In the genomic region with DNA sequence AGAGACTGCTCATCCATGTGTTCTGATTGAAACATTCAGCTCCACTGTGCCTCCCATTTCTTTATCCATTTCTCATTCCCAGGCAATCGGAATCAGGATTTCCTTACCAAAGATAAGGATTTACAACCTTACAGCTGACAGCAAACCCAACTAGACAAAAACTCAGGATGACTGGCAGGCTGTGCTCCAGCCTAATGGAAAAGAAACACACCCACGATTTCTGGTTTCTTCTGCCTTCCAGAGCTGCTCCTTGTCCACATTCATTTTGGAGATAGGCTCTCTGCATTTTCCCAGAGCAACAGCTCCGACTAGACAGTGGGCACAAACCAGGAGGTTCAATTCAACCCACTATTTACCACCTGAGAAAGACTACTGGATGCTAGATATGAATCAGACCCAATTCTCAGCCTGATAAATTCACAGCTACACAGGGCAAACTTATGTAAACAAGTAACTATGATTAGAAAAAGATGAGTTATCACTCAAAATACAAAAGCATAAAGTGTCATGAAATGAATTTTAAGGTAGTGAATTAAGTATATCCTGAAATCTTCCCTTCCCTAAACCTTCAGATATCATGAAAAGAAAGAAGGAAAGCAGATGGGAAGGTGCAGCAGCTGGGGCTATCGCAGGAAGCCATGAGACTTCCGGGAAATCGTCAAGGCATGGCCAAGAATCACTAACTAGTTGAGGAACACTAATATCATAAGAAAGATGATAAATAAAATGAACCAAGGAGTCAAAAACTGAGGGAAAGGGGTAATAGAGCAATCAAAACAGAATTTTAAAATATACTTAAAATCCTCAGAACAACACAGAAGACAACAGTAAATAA, we compare ENCODE assay signal across 24 cellular contexts. TPM values are rescaled to one million over a fixed set of nuclear protein-coding genes. Genes with fewer than 3 reads are reported as not detected.
DNase-seq lines count a peak whose midpoint lies in the region; ATAC-seq and TF ChIP-seq lines count a peak whose summit lies in the region.
"Had no signal": no experiment of that assay in that cellular context is flagged by ENCODE, and none has a peak within 500 bp of the region (broad histone marks: within the 10 kb centered on the region; RNA-seq: fewer than 3 reads in every experiment).

No MANE protein-coding gene starts in this region.

- peak overlapping the region; percentile 7 for H3K27ac ChIP-seq in left ventricle myocardium inferior (replicated peaks)
- peak overlapping the region; percentile 3 for H3K27ac ChIP-seq in caudate nucleus (ENCODE audit: low read depth, low read length)
- H3K27ac ChIP-seq: coronary artery, parathyroid adenoma, right lobe of liver, WERI-Rb-1 had no signal

- no peaks in the 10 kb centered on the region for H3K4me1 ChIP-seq in left ventricle myocardium inferior
- H3K4me1 ChIP-seq: parathyroid adenoma, right lobe of liver had no signal

- in situ Hi-C loops in G401 (cut with HindIII; ENCODE audit: low sequenced_read_pairs) = no loop called here

- DNase-seq in left ventricle myocardium inferior (no peak), left cardiac atrium (no peak), G401 (ENCODE audit: low spot score) (peak; percentile 14), caudate nucleus (lab: John Stamatoyannopoulos, UW) (peak in 2 of 61 donors; percentile 5 to 18), occipital lobe (lab: John Stamatoyannopoulos, UW) (no peak), NCI-H524 treated with DMSO at 0.1 percent for 48 hours (lab: John Stamatoyannopoulos, UW) (no peak)
- DNase-seq in stimulated activated effector memory CD8-positive, alpha-beta T cell treated with anti-CD3 and anti-CD28 coated beads, Interleukin-12 subunit alpha, Interleukin-12 subunit beta, amount 100 ng/mL, for 72 hours (ENCODE audit: low spot score in 2 of 2) = no peak
- DNase-seq: activated CD4-positive, alpha-beta memory T cell treated with anti-CD3 and anti-CD28 coated beads, Interleukin-2, amount 10 ng/mL, durations not matched to agents 7 days and 5 days; activated T-cell treated with anti-CD3 and anti-CD28 coated beads, Interleukin-2, amount 50 U/mL, for 48 hours; glutamatergic neuron; kidney glomerular epithelial cell; mesenchymal stem cell; NCI-H187; NCI-H69; right lobe of liver; RPMI8226; SK-N-SH; stimulated activated CD8-positive, alpha-beta memory T cell treated with anti-CD3 and anti-CD28 coated beads, Interleukin-4, amount 100 ng/mL, for 48 hours; WERI-Rb-1 had no signal

- peaks cover 98% of the 10 kb centered on the region for H3K36me3 ChIP-seq in left ventricle myocardium inferior

- H3K9me3 Mint-ChIP-seq in stimulated activated effector memory CD8-positive, alpha-beta T cell treated with anti-CD3 and anti-CD28 coated beads, Interleukin-12 subunit alpha, Interleukin-12 subunit beta, amount 100 ng/mL, for 72 hours = no peaks in the 10 kb centered on the region
- H3K9me3 Mint-ChIP-seq: activated CD4-positive, alpha-beta memory T cell treated with anti-CD3 and anti-CD28 coated beads, Interleukin-2, amount 10 ng/mL, durations not matched to agents 7 days and 5 days; brain had no signal

- H3K4me3 Mint-ChIP-seq in stimulated activated effector memory CD8-positive, alpha-beta T cell treated with anti-CD3 and anti-CD28 coated beads, Interleukin-12 subunit alpha, Interleukin-12 subunit beta, amount 100 ng/mL, for 72 hours = peak overlapping the region; percentile 3
- H3K4me3 Mint-ChIP-seq: activated CD4-positive, alpha-beta memory T cell treated with anti-CD3 and anti-CD28 coated beads, Interleukin-2, amount 10 ng/mL, durations not matched to agents 7 days and 5 days; brain had no signal

- H3K36me3 Mint-ChIP-seq in stimulated activated effector memory CD8-positive, alpha-beta T cell treated with anti-CD3 and anti-CD28 coated beads, Interleukin-12 subunit alpha, Interleukin-12 subunit beta, amount 100 ng/mL, for 72 hours = peaks cover 100% of the 10 kb centered on the region

- H3K27ac Mint-ChIP-seq in stimulated activated effector memory CD8-positive, alpha-beta T cell treated with anti-CD3 and anti-CD28 coated beads, Interleukin-12 subunit alpha, Interleukin-12 subunit beta, amount 100 ng/mL, for 72 hours = peak overlapping the region; percentile 60

- H3K9me3 ChIP-seq in left ventricle myocardium inferior (replicated peaks) = no peaks in the 10 kb centered on the region
- H3K9me3 ChIP-seq: right lobe of liver, SK-N-SH had no signal

- no peak overlapping the region for H3K4me3 ChIP-seq in left ventricle myocardium inferior
- H3K4me3 ChIP-seq: coronary artery, right lobe of liver had no signal

- H3K4me1 Mint-ChIP-seq in stimulated activated effector memory CD8-positive, alpha-beta T cell treated with anti-CD3 and anti-CD28 coated beads, Interleukin-12 subunit alpha, Interleukin-12 subunit beta, amount 100 ng/mL, for 72 hours = peaks cover 21% of the 10 kb centered on the region
- H3K4me1 Mint-ChIP-seq: brain had no signal

- no peak for ATAC-seq in left cardiac atrium
- peak; percentile 58 for ATAC-seq in stimulated activated effector memory CD8-positive, alpha-beta T cell treated with anti-CD3 and anti-CD28 coated beads, Interleukin-12 subunit alpha, Interleukin-12 subunit beta, amount 100 ng/mL, for 72 hours
- ATAC-seq in GM19452 (IDR thresholded peaks at IDR 0.05; ENCODE audit: unreplicated experiment) = no peak
- ATAC-seq: right lobe of liver had no signal

- intact Hi-C loops in left ventricle myocardium inferior (cut with micrococcal nuclease) (no loop called here), left cardiac atrium (cut with DNase I) (no loop called here)

- no peaks in the 10 kb centered on the region for H3K27me3 ChIP-seq in left ventricle myocardium inferior (ENCODE audit: low read depth)
- H3K27me3 ChIP-seq: right lobe of liver had no signal

- TF ChIP-seq CTCF in left ventricle myocardium inferior (IDR thresholded peaks at IDR 0.05; ENCODE audit: borderline replicate concordance) = no peak

RNA-seq across cellular contexts. Expression of gene CLEC18B, which starts 44.8 kb away (rescaled TPM):
- 0.30 TPM for total RNA-seq in left ventricle myocardium inferior
- under 1 TPM; 0.38 to 0.55 TPM for total RNA-seq in left cardiac atrium
- 2.2 TPM in 1 of 2 replicates, not detected in the other for total RNA-seq in G401 (2014; rRNA removed; shearing (Covaris generic))
- total RNA-seq in occipital lobe = 1.1 TPM
- total RNA-seq: LHCN-M2 had no signal
